Comparison of ENCODE assay signal across 9 cellular contexts in the genomic region with DNA sequence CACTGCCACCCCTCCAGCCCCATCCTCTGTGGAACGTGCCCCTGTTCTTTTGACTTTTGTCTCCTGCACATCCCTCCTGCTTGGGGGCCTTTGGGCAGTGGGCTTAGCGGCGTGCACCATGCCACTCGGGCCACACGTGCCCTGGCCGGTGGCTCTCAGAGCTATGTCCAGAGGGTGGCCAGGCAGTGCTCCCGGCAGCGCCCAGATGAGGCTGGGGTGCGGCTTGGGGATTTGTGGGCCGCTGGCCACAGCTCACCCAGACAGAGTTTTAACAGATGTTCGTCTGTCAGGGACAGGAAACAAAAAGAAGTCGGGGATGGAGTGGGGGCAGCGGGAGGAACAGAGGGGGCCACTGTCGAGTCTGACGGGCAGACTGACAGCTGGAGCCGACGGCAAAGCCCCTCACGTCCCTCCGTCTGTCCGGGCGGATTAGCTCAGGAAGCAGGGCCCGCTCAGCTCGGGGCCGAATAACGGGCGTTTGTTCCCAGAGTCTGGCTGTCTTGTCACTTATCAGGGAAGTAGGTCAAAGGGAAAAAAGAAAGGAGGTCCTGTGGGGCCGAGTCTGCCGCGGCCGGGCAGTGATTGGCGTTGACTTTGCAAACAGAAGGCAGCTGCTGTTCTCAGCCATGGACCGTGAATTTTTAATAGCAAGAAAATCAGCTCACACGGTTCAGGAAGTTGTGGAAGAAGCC.
DNase-seq lines count a peak whose midpoint lies in the region; ATAC-seq, FAIRE-seq and TF ChIP-seq lines count a peak whose summit lies in the region.
"Had no signal": no experiment of that assay in that cellular context is flagged by ENCODE, and none has a peak within 500 bp of the region (broad histone marks: within the 10 kb centered on the region; RNA-seq: fewer than 3 reads in every experiment).

No MANE protein-coding gene starts in this region.

- no peaks in the 10 kb centered on the region for H3K79me2 ChIP-seq in trophoblast cell (ENCODE audit: control insufficient read depth, insufficient read depth, low read length, poor library complexity)

- H3K9me3 Mint-ChIP-seq in activated CD4-positive, alpha-beta memory T cell treated with anti-CD3 and anti-CD28 coated beads, Interleukin-2, amount 10 ng/mL, durations not matched to agents 7 days and 5 days: no peaks in the 10 kb centered on the region

- H3K4me3 ChIP-seq in trophoblast cell (ENCODE audit: low read depth, low read length): no peak overlapping the region

- no peak overlapping the region for H4K12ac ChIP-seq in trophoblast cell (ENCODE audit: low read depth, low read length)

- H3K27ac Mint-ChIP-seq in activated CD4-positive, alpha-beta memory T cell treated with anti-CD3 and anti-CD28 coated beads, Interleukin-2, amount 10 ng/mL, durations not matched to agents 7 days and 5 days: no peak overlapping the region

- peaks cover 0 to 5% of the 10 kb centered on the region in 2 experiments for H3K36me3 ChIP-seq in trophoblast cell (ENCODE audit: control insufficient read depth in 1 of 2, insufficient read depth in 2 of 2, low read length in 2 of 2)

- no peaks in the 10 kb centered on the region for H3K27me3 ChIP-seq in trophoblast cell (ENCODE audit: insufficient read depth, low read length)

- no peak overlapping the region for H3K23ac ChIP-seq in trophoblast cell (ENCODE audit: low read length)

- DNase-seq in SHP77 treated with DMSO at 0.1 percent for 48 hours (lab: John Stamatoyannopoulos, UW): peak; percentile 64
- peak; percentile 71 to 74 for DNase-seq in frontal cortex (ENCODE audit: low spot score in 2 of 2)
- no peak for DNase-seq in trophoblast cell
- DNase-seq in activated CD4-positive, alpha-beta memory T cell treated with anti-CD3 and anti-CD28 coated beads, Interleukin-2, amount 10 ng/mL, durations not matched to agents 7 days and 5 days: no peak
- no peak for DNase-seq in iPS-NIHi7 (ENCODE audit: extremely low spot score)
- DNase-seq: activated CD4-positive, alpha-beta T cell treated with anti-CD3 and anti-CD28 coated beads, Interleukin-2, amount 50 U/mL, for 4 hours had no signal

- H4K91ac ChIP-seq in trophoblast cell (ENCODE audit: low read depth, low read length): peak overlapping the region; percentile 1

- peak overlapping the region; percentile 25 for H3K4me2 ChIP-seq in trophoblast cell (ENCODE audit: low read length)

- no peak overlapping the region for H3K4ac ChIP-seq in trophoblast cell (ENCODE audit: low read depth, low read length)

- no peaks in the 10 kb centered on the region for H3K36me3 Mint-ChIP-seq in activated CD4-positive, alpha-beta memory T cell treated with anti-CD3 and anti-CD28 coated beads, Interleukin-2, amount 10 ng/mL, durations not matched to agents 7 days and 5 days (ENCODE audit: low read depth)

- FAIRE-seq in frontal cortex (lab: Jason Lieb, UNC): no peak

- H2BK12ac ChIP-seq in trophoblast cell (ENCODE audit: low read length): no peak overlapping the region

- no peak overlapping the region for H3K14ac ChIP-seq in trophoblast cell (ENCODE audit: low read length)

- H3K18ac ChIP-seq in trophoblast cell (ENCODE audit: low read length): no peak overlapping the region

- H2BK5ac ChIP-seq in trophoblast cell (ENCODE audit: low read depth, low read length, poor library complexity): no peak overlapping the region

- H2AFZ ChIP-seq in trophoblast cell (ENCODE audit: insufficient read depth, low read length, poor library complexity): no peak overlapping the region

- no peak for TF ChIP-seq CTCF in C4-2B (conservative IDR thresholded peaks at IDR 0.05)

- H2AK5ac ChIP-seq in trophoblast cell (ENCODE audit: low read length): no peak overlapping the region

- WGBS in trophoblast cell (ENCODE audit: extremely low coverage, insufficient coverage, insufficient read length): no CpG with 5 or more reads among the region's 33 CpGs

- no peak overlapping the region for H4K8ac ChIP-seq in trophoblast cell (ENCODE audit: low read depth, low read length)

- peaks cover 2% of the 10 kb centered on the region for H3K79me1 ChIP-seq in trophoblast cell (ENCODE audit: low read length)

- H3K4me3 Mint-ChIP-seq in activated CD4-positive, alpha-beta memory T cell treated with anti-CD3 and anti-CD28 coated beads, Interleukin-2, amount 10 ng/mL, durations not matched to agents 7 days and 5 days: no peak overlapping the region

- CTCF ChIA-PET in activated CD4-positive, alpha-beta memory T cell treated with anti-CD3 and anti-CD28 coated beads, Interleukin-2, amount 10 ng/mL, durations not matched to agents 7 days and 5 days (lab: Charles Lee): interaction anchor here (0.7 kb wide), 1 partner anchor 164 kb away, joined by 3 read pairs; no protein-coding TSS in a partner anchor

- H3K27me3 Mint-ChIP-seq in activated CD4-positive, alpha-beta memory T cell treated with anti-CD3 and anti-CD28 coated beads, Interleukin-2, amount 10 ng/mL, durations not matched to agents 7 days and 5 days: no peaks in the 10 kb centered on the region

- peaks cover 29 to 40% of the 10 kb centered on the region in 2 experiments for H3K4me1 ChIP-seq in trophoblast cell (ENCODE audit: control insufficient read depth in 1 of 2, insufficient read depth in 2 of 2, low read length in 2 of 2)

- H3K9ac ChIP-seq in trophoblast cell (ENCODE audit: low read length): no peak overlapping the region

- H3K4me1 Mint-ChIP-seq in activated CD4-positive, alpha-beta memory T cell treated with anti-CD3 and anti-CD28 coated beads, Interleukin-2, amount 10 ng/mL, durations not matched to agents 7 days and 5 days: peaks cover 7% of the 10 kb centered on the region

- no peak overlapping the region for H2BK120ac ChIP-seq in trophoblast cell (ENCODE audit: insufficient read depth, low read length, poor library complexity)

- no peak for ATAC-seq in GM21390 (IDR thresholded peaks at IDR 0.05; ENCODE audit: unreplicated experiment)
- no peak for ATAC-seq in HG03139 (IDR thresholded peaks at IDR 0.05; ENCODE audit: unreplicated experiment)

- H3K9me3 ChIP-seq in trophoblast cell (ENCODE audit: insufficient read depth, low read depth, low read length): peaks cover 4% of the 10 kb centered on the region

- POLR2A ChIA-PET in activated CD4-positive, alpha-beta memory T cell treated with anti-CD3 and anti-CD28 coated beads, Interleukin-2, amount 10 ng/mL, durations not matched to agents 7 days and 5 days (lab: Charles Lee): no interaction called here

- H3K27ac ChIP-seq in C4-2B: peak overlapping the region; percentile 32
- H3K27ac ChIP-seq in trophoblast cell (ENCODE audit: low read depth, low read length): peak overlapping the region; percentile 2

Comparison
In these comparisons a context has a peak if more than half of its experiments do, and no peak if none do; other contexts are left out.
1. DNase-seq: peak in SHP77 treated with DMSO at 0.1 percent for 48 hours (single experiment) and frontal cortex (2 of 2); none in trophoblast cell (0 of 2), activated CD4-positive, alpha-beta memory T cell treated with anti-CD3 and anti-CD28 coated beads, Interleukin-2, amount 10 ng/mL, durations not matched to agents 7 days and 5 days (single experiment) and iPS-NIHi7 (single experiment).